ENCODE assay signal across 17 cellular contexts in the genomic region with DNA sequence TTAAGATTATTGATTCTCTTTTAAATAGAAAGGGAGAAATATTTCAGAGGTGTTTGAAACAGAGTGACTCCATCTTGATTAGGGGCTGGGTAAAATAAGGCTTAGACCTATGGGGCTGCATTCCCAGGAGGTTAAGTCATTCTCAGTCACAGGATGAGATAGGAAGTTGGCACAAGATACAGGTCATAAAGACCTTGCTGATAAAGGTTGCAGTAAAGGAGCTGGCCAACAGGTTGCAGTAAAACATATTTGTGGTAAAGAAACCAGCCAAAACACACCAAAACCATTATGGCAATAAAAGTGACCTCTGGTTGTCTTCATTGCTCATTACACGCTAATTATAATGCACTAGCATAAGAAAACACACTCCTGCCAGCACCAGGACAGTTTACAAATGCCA.
DNase-seq lines count a peak whose midpoint lies in the region; ATAC-seq, FAIRE-seq and TF ChIP-seq lines count a peak whose summit lies in the region.
"Had no signal": no experiment of that assay in that cellular context is flagged by ENCODE, and none has a peak within 500 bp of the region (broad histone marks: within the 10 kb centered on the region; RNA-seq: fewer than 3 reads in every experiment).

No MANE protein-coding gene starts in this region.

- in situ Hi-C loops in HepG2 (cut with HindIII; ENCODE audit: extremely low pct_ligation_motif_present, low pct_unique_long_range_greater_than_20kb) = no loop called here

- intact Hi-C loops in HepG2 (cut with micrococcal nuclease; ENCODE audit: unreplicated experiment) (no loop called here), right lobe of liver (cut with DNase I) (no loop called here)

- H3K4me2 ChIP-seq in HepG2 (ENCODE audit: low read depth, low read length) = no peak overlapping the region
- H3K4me2 ChIP-seq: SK-N-SH had no signal

- H3K4me3 Mint-ChIP-seq in activated CD4-positive, alpha-beta T cell treated with anti-CD3 and anti-CD28 coated beads, Interleukin-2, amount 10 ng/mL, durations not matched to agents 7 days and 5 days = no peak overlapping the region
- H3K4me3 Mint-ChIP-seq in stimulated activated naive CD8-positive, alpha-beta T cell treated with anti-CD3 and anti-CD28 coated beads, Interleukin-15, amount 100 ng/mL, for 72 hours = no peak overlapping the region
- H3K4me3 Mint-ChIP-seq: CD4-positive, CD25-positive, alpha-beta regulatory T cell had no signal

- H3K9me3 ChIP-seq in HepG2 (ENCODE audit: low read length) = no peaks in the 10 kb centered on the region
- H3K9me3 ChIP-seq in right lobe of liver = no peaks in the 10 kb centered on the region
- H3K9me3 ChIP-seq: SK-N-SH had no signal

- H3K4me1 ChIP-seq in HepG2 (ENCODE audit: insufficient read depth, low read length) = no peaks in the 10 kb centered on the region
- H3K4me1 ChIP-seq in right lobe of liver = no peaks in the 10 kb centered on the region

- ATAC-seq in HepG2 = no peak
- no peak for ATAC-seq in right lobe of liver
- no peak for ATAC-seq in GM21423 (IDR thresholded peaks at IDR 0.05; ENCODE audit: unreplicated experiment)
- ATAC-seq in stimulated activated naive CD8-positive, alpha-beta T cell treated with anti-CD3 and anti-CD28 coated beads, Interleukin-15, amount 100 ng/mL, for 72 hours = no peak
- ATAC-seq: Right ventricle myocardium inferior had no signal

- TF ChIP-seq RAD21 in HepG2 (CRISPR knock-in tag; IDR thresholded peaks at IDR 0.05) = no peak

- no TSS peak for BruUV-seq in HepG2 (replicated peaks; lab: Mats Ljungman, UMichigan)

- POLR2A ChIA-PET in HepG2 (lab: Yijun Ruan, JAX) = no interaction called here
- POLR2A ChIA-PET in activated CD4-positive, alpha-beta T cell treated with anti-CD3 and anti-CD28 coated beads, Interleukin-2, amount 10 ng/mL, durations not matched to agents 7 days and 5 days (lab: Charles Lee) = no interaction called here

- H3K79me2 ChIP-seq in HepG2 (ENCODE audit: insufficient read depth, low read length) = no peaks in the 10 kb centered on the region

- H3K36me3 ChIP-seq in HepG2 (replicated peaks in 1 of 2; ENCODE audit: control insufficient read depth in 1 of 2, insufficient read depth in 2 of 2, low read length in 2 of 2) = no peaks in the 10 kb centered on the region
- no peaks in the 10 kb centered on the region for H3K36me3 ChIP-seq in right lobe of liver

- CTCF ChIA-PET in HepG2 (lab: Yijun Ruan, JAX; ENCODE audit: low intra/inter-chr PET ratio, low total read pairs) = no interaction called here
- CTCF ChIA-PET in activated CD4-positive, alpha-beta T cell treated with anti-CD3 and anti-CD28 coated beads, Interleukin-2, amount 10 ng/mL, durations not matched to agents 7 days and 5 days (lab: Charles Lee) = no interaction called here

- TF ChIP-seq CTCF in HepG2 (CRISPR knock-in tag; IDR thresholded peaks at IDR 0.05) (no peak), right lobe of liver (IDR thresholded peaks at IDR 0.05) (no peak)

- H3K9ac ChIP-seq in HepG2 (ENCODE audit: insufficient read depth, low read depth, low read length) = no peak overlapping the region
- H3K9ac ChIP-seq: SK-N-SH had no signal

- H3K4me3 ChIP-seq in HepG2 (replicated peaks in 1 of 3; ENCODE audit: insufficient read depth in 1 of 3, low read depth in 2 of 3, low read length in 3 of 3) = no peak overlapping the region
- H3K4me3 ChIP-seq in right lobe of liver = no peak overlapping the region

- 0% methylated on average over 1 of the region's 1 CpG for WGBS in HepG2 (ENCODE audit: low lambda C conversion rate)
- 37% methylated on average over 1 of the region's 1 CpG for WGBS in right lobe of liver (ENCODE audit: insufficient coverage, low coverage, low lambda C conversion rate, missing lambda C conversion rate)

- TF ChIP-seq EP300 in HepG2 (IDR thresholded peaks at IDR 0.05; ENCODE audit: low read depth in 2 of 2, low read length in 2 of 2) = no peak
- TF ChIP-seq EP300 in HepG2 (CRISPR knock-in tag; IDR thresholded peaks at IDR 0.05; ENCODE audit: borderline replicate concordance) = no peak

- H4K20me1 ChIP-seq in HepG2 (ENCODE audit: insufficient read depth, low read length) = no peaks in the 10 kb centered on the region

- TF ChIP-seq POLR2A in HepG2 (IDR thresholded peaks at IDR 0.05; ENCODE audit: insufficient read depth in 1 of 2, low read depth in 2 of 2, low read length in 2 of 2) (no peak), right lobe of liver (IDR thresholded peaks at IDR 0.05) (no peak)

- no peaks in the 10 kb centered on the region for H3K27me3 ChIP-seq in HepG2 (ENCODE audit: control insufficient read depth in 1 of 2, insufficient read depth in 2 of 2, low read length in 2 of 2)
- no peaks in the 10 kb centered on the region for H3K27me3 ChIP-seq in right lobe of liver

- no peaks in the 10 kb centered on the region for H3K4me1 Mint-ChIP-seq in activated CD4-positive, alpha-beta T cell treated with anti-CD3 and anti-CD28 coated beads, Interleukin-2, amount 10 ng/mL, durations not matched to agents 7 days and 5 days
- no peaks in the 10 kb centered on the region for H3K4me1 Mint-ChIP-seq in stimulated activated naive CD8-positive, alpha-beta T cell treated with anti-CD3 and anti-CD28 coated beads, Interleukin-15, amount 100 ng/mL, for 72 hours
- H3K4me1 Mint-ChIP-seq: CD4-positive, CD25-positive, alpha-beta regulatory T cell had no signal

- no peak overlapping the region for H2AFZ ChIP-seq in HepG2 (ENCODE audit: low read length)

- peak; percentile 8 for FAIRE-seq in HepG2 (lab: Jason Lieb, UNC)
- FAIRE-seq: A204.1 had no signal

- H3K27ac Mint-ChIP-seq in activated CD4-positive, alpha-beta T cell treated with anti-CD3 and anti-CD28 coated beads, Interleukin-2, amount 10 ng/mL, durations not matched to agents 7 days and 5 days = no peak overlapping the region
- no peak overlapping the region for H3K27ac Mint-ChIP-seq in stimulated activated naive CD8-positive, alpha-beta T cell treated with anti-CD3 and anti-CD28 coated beads, Interleukin-15, amount 100 ng/mL, for 72 hours
- H3K27ac Mint-ChIP-seq: CD4-positive, CD25-positive, alpha-beta regulatory T cell had no signal

- no peaks in the 10 kb centered on the region for H3K27me3 Mint-ChIP-seq in activated CD4-positive, alpha-beta T cell treated with anti-CD3 and anti-CD28 coated beads, Interleukin-2, amount 10 ng/mL, durations not matched to agents 7 days and 5 days
- H3K27me3 Mint-ChIP-seq in stimulated activated naive CD8-positive, alpha-beta T cell treated with anti-CD3 and anti-CD28 coated beads, Interleukin-15, amount 100 ng/mL, for 72 hours = no peaks in the 10 kb centered on the region
- H3K27me3 Mint-ChIP-seq: CD4-positive, CD25-positive, alpha-beta regulatory T cell had no signal

- H3K9me3 Mint-ChIP-seq in activated CD4-positive, alpha-beta T cell treated with anti-CD3 and anti-CD28 coated beads, Interleukin-2, amount 10 ng/mL, durations not matched to agents 7 days and 5 days = peaks cover 2% of the 10 kb centered on the region
- no peaks in the 10 kb centered on the region for H3K9me3 Mint-ChIP-seq in stimulated activated naive CD8-positive, alpha-beta T cell treated with anti-CD3 and anti-CD28 coated beads, Interleukin-15, amount 100 ng/mL, for 72 hours

- no peaks in the 10 kb centered on the region for H3K36me3 Mint-ChIP-seq in activated CD4-positive, alpha-beta T cell treated with anti-CD3 and anti-CD28 coated beads, Interleukin-2, amount 10 ng/mL, durations not matched to agents 7 days and 5 days (ENCODE audit: low read depth)
- H3K36me3 Mint-ChIP-seq: CD4-positive, CD25-positive, alpha-beta regulatory T cell had no signal

- H3K27ac ChIP-seq in HepG2 (ENCODE audit: extremely low read length, insufficient read depth, low read length) (no peak overlapping the region), right lobe of liver (no peak overlapping the region)

- DNase-seq in HepG2 (ENCODE audit: low spot score) (no peak), right lobe of liver (no peak), LoVo (ENCODE audit: low spot score) (peak; percentile 23), RPMI8226 (peak; percentile 1), 8988T (no peak)
- DNase-seq in activated CD4-positive, alpha-beta T cell treated with anti-CD3 and anti-CD28 coated beads, Interleukin-2, amount 10 ng/mL, durations not matched to agents 7 days and 5 days = no peak
- DNase-seq in stimulated activated naive CD8-positive, alpha-beta T cell treated with anti-CD3 and anti-CD28 coated beads, Interleukin-15, amount 100 ng/mL, for 72 hours = no peak
- DNase-seq: AML-193; CD4-positive, CD25-positive, alpha-beta regulatory T cell; MV-4-11; NCI-H1436; NCI-H2029 treated with DMSO at 0.1 percent for 48 hours; NCI-H524; SK-N-SH had no signal

TF ChIP-seq in HepG2, 621 proteins besides CTCF, POLR2A, EP300 and RAD21:
- TF ChIP-seq ZNF264 (CRISPR knock-in tag; IDR thresholded peaks at IDR 0.05) (no peak), SALL1 (CRISPR knock-in tag; IDR thresholded peaks at IDR 0.05) (no peak), CREM (IDR thresholded peaks at IDR 0.05) (no peak), CREM (CRISPR knock-in tag; IDR thresholded peaks at IDR 0.05) (no peak), POLR2AphosphoS2 (IDR thresholded peaks at IDR 0.05; ENCODE audit: low read depth, low read length) (no peak), NFATC3 (CRISPR knock-in tag; IDR thresholded peaks at IDR 0.05) (no peak), NRL (CRISPR knock-in tag; IDR thresholded peaks at IDR 0.05; ENCODE audit: borderline replicate concordance) (no peak), SNRNP70 (IDR thresholded peaks at IDR 0.05; ENCODE audit: low read depth, low read length) (no peak), ZNF776 (CRISPR knock-in tag; IDR thresholded peaks at IDR 0.05) (no peak), MTF1 (CRISPR knock-in tag; IDR thresholded peaks at IDR 0.05) (no peak)
TF ChIP-seq in HepG2: peak in this region for 0.

Comparison
In these comparisons a context has a peak if more than half of its experiments do, and no peak if none do; other contexts are left out.
1. DNase-seq: peak in LoVo (single experiment) and RPMI8226 (single experiment); none in HepG2 (single experiment), right lobe of liver (0 of 3), 8988T (single experiment), activated CD4-positive, alpha-beta T cell treated with anti-CD3 and anti-CD28 coated beads, Interleukin-2, amount 10 ng/mL, durations not matched to agents 7 days and 5 days (single experiment) and stimulated activated naive CD8-positive, alpha-beta T cell treated with anti-CD3 and anti-CD28 coated beads, Interleukin-15, amount 100 ng/mL, for 72 hours (0 of 2).